In the genomic region with DNA sequence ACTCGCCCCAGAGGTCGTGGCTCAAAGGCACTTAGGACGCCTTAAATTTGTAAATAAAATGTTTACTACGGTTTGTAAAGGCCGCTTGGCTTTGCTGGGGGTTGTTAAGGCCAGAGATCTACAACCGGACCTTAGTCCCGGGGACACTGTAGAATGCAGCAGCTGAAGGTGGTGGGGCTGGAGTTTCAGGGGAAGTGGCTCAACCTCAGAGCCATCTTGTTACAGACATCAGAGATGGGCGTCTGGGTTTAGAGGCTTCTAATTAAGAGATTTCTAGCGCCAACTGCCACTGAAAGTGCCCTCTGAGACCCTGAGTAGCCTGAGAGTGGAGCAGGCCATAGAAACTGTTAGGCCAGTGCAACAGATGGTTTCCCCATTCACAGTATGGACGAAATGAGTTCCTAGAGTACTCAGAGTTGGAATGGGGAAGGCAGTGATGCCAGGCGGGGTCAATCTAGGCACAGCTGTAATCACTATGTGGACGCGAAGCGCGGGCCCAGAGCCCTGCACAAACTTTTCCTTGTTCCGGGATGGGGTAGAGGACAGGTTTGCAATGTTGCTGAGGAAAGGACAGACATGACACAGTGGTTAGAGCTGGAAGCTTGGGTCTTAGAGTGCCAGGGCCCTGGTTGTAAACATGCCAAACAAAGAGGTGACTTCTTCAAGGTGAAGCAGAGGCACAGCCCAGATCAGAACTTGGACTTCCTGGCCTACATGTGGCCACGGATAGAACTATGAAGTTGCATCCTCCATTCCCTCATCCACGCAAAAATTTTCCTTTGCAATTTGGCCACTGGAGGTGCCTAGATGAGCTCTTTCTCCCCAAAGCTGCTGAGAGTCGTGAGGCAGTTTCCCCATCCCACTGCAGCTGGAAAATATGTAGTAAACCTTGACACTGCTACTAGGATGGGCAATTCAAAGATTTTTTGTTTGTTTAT, we compare ENCODE assay signal across 1 cellular context.
TF ChIP-seq lines count a peak whose summit lies in the region.

No MANE protein-coding gene starts in this region.

TF ChIP-seq in H1, 55 proteins besides CTCF, POLR2A, EP300 and RAD21:
- TF ChIP-seq, protein P1, sequence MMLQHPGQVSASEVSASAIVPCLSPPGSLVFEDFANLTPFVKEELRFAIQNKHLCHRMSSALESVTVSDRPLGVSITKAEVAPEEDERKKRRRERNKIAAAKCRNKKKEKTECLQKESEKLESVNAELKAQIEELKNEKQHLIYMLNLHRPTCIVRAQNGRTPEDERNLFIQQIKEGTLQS (IDR thresholded peaks at IDR 0.05; ENCODE audit: insufficient read depth, low read depth, low read length) = no peak
- TF ChIP-seq, protein P2, sequence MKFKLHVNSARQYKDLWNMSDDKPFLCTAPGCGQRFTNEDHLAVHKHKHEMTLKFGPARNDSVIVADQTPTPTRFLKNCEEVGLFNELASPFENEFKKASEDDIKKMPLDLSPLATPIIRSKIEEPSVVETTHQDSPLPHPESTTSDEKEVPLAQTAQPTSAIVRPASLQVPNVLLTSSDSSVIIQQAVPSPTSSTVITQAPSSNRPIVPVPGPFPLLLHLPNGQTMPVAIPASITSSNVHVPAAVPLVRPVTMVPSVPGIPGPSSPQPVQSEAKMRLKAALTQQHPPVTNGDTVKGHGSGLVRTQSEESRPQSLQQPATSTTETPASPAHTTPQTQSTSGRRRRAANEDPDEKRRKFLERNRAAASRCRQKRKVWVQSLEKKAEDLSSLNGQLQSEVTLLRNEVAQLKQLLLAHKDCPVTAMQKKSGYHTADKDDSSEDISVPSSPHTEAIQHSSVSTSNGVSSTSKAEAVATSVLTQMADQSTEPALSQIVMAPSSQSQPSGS (IDR thresholded peaks at IDR 0.05; ENCODE audit: low read length) = no peak
- TF ChIP-seq SIX5 (IDR thresholded peaks at IDR 0.05; ENCODE audit: low read depth, low read length) (no peak), NRF1 (IDR thresholded peaks at IDR 0.05; ENCODE audit: low read depth, low read length) (no peak), BCL11A (IDR thresholded peaks at IDR 0.05; ENCODE audit: low read depth in 2 of 2, low read length in 2 of 2) (no peak), SAP30 (IDR thresholded peaks at IDR 0.05; ENCODE audit: insufficient read depth, insufficient replicate concordance, low read length) (no peak), EGR1 (IDR thresholded peaks at IDR 0.05; ENCODE audit: borderline replicate concordance, low read depth, low read length) (no peak), SUZ12 (IDR thresholded peaks at IDR 0.05; ENCODE audit: low read length) (peak; percentile 20), SP4 (IDR thresholded peaks at IDR 0.05; ENCODE audit: low read length) (no peak), FOSL1 (IDR thresholded peaks at IDR 0.05; ENCODE audit: insufficient read depth, low read depth, low read length) (no peak), ASH2L (IDR thresholded peaks at IDR 0.05; ENCODE audit: low read length) (no peak), GABPA (IDR thresholded peaks at IDR 0.05; ENCODE audit: borderline replicate concordance, insufficient read depth, low read length) (no peak), RNF2 (IDR thresholded peaks at IDR 0.05; ENCODE audit: borderline replicate concordance, low read depth, low read length, missing control alignments, poor library complexity, severe bottlenecking) (peak; percentile 82), SRF (IDR thresholded peaks at IDR 0.05; ENCODE audit: low read depth, low read length) (no peak)
